11 cellular contexts compared by ENCODE assay signal in the genomic region with DNA sequence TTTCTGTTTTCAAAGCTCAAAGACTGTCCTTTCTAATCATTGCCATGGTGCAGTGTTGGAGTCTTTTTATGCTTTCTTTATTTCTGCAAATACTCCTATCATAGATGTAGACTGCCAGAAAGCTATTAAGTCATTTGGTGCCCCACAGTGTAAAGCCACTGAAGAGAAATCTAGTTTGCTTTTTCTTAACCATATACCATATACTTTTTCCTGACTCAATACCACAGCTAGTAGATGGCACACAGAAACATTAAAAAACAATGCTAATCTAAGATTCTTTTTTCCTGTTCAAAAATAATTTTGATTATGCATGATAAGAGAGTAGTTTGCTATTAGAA.
A peak's percentile ranks its signal among the peaks of the same experiment; 100 is the strongest.
DNase-seq lines count a peak whose midpoint lies in the region; ATAC-seq and TF ChIP-seq lines count a peak whose summit lies in the region.
"Had no signal": no experiment of that assay in that cellular context is flagged by ENCODE, and none has a peak within 500 bp of the region (broad histone marks: within the 10 kb centered on the region; RNA-seq: fewer than 3 reads in every experiment).

No MANE protein-coding gene starts in this region.

- no peaks in the 10 kb centered on the region for H3K36me3 Mint-ChIP-seq in activated naive CD4-positive, alpha-beta T cell treated with anti-CD3 and anti-CD28 coated beads for 36 hours (ENCODE audit: low read depth)
- H3K36me3 Mint-ChIP-seq in central memory CD8-positive, alpha-beta T cell (ENCODE audit: insufficient read depth), result no peaks in the 10 kb centered on the region
- H3K36me3 Mint-ChIP-seq in type B pancreatic cell, result no peaks in the 10 kb centered on the region

- H2BK120ac ChIP-seq in IMR-90 (ENCODE audit: low read depth, low read length), result no peak overlapping the region

- TF ChIP-seq CTCF in IMR-90 (conservative IDR thresholded peaks at IDR 0.05; ENCODE audit: low read depth, low read length), result no peak
- no peak for TF ChIP-seq CTCF in type B pancreatic cell (conservative IDR thresholded peaks at IDR 0.05)

- 0 out of 3 replicates have a peak overlapping the region, but pooled peaks have one; percentile 34 for H2BK15ac ChIP-seq in IMR-90 (ENCODE audit: low read depth, low read length)

- H3K9me3 ChIP-seq in IMR-90 (ENCODE audit: control insufficient read depth, insufficient read depth, low read length), result no peaks in the 10 kb centered on the region
- H3K9me3 ChIP-seq: vagina had no signal

- no TSS peak for BruUV-seq in IMR-90 (replicated peaks; lab: Mats Ljungman, UMichigan)

- H2AK5ac ChIP-seq in IMR-90 (ENCODE audit: low read depth, low read length), result no peak overlapping the region

- peak overlapping the region; percentile 41; the same call in 1 of the 2 replicates for H3K4me2 ChIP-seq in IMR-90 (ENCODE audit: low read depth, low read length)

- ATAC-seq in IMR-90 (ENCODE audit: low read depth) (no peak), HG02763 (IDR thresholded peaks at IDR 0.05; ENCODE audit: unreplicated experiment) (no peak), Right ventricle myocardium superior (ENCODE audit: poor library complexity) (no peak)
- ATAC-seq in central memory CD8-positive, alpha-beta T cell (replicated peaks; ENCODE audit: extremely low read depth, poor library complexity, severe bottlenecking), result no peak

- H3K27me3 ChIP-seq in IMR-90 (ENCODE audit: control insufficient read depth, insufficient read depth, low read length), result no peaks in the 10 kb centered on the region
- H3K27me3 ChIP-seq: vagina had no signal

- no peak overlapping the region for H2BK20ac ChIP-seq in IMR-90 (ENCODE audit: low read depth, low read length)

- peaks cover 3% of the 10 kb centered on the region; the same call in 1 of the 2 replicates for H3K9me1 ChIP-seq in IMR-90 (ENCODE audit: insufficient read depth, low read length)

- H4K91ac ChIP-seq in IMR-90 (ENCODE audit: insufficient read depth, low read depth, low read length), result no peak overlapping the region

- no peak for TF ChIP-seq POLR2A in IMR-90 (IDR thresholded peaks at IDR 0.05; ENCODE audit: low read depth, low read length)

- no peak for TF ChIP-seq RAD21 in IMR-90 (IDR thresholded peaks at IDR 0.05; ENCODE audit: low read length)

- dilution Hi-C loops in IMR-90 (cut with HindIII; ENCODE audit: low sequenced_read_pairs, unreplicated experiment), result no loop called here

- peaks cover 28% of the 10 kb centered on the region for H3K4me1 Mint-ChIP-seq in activated naive CD4-positive, alpha-beta T cell treated with anti-CD3 and anti-CD28 coated beads for 36 hours (ENCODE audit: low read depth)
- peaks cover 34% of the 10 kb centered on the region for H3K4me1 Mint-ChIP-seq in central memory CD8-positive, alpha-beta T cell
- H3K4me1 Mint-ChIP-seq in type B pancreatic cell (ENCODE audit: unreplicated experiment), result peaks cover 8% of the 10 kb centered on the region

- no peak overlapping the region for H3K56ac ChIP-seq in IMR-90 (ENCODE audit: extremely low read depth, insufficient read depth, low read length)

- H2AK9ac ChIP-seq in IMR-90 (replicated peaks; ENCODE audit: low read depth, low read length, poor library complexity), result no peak overlapping the region

- no peaks in the 10 kb centered on the region for H3K36me3 ChIP-seq in IMR-90 (ENCODE audit: control insufficient read depth, insufficient read depth, low read length)
- H3K36me3 ChIP-seq: vagina had no signal

- DNase-seq in activated naive CD4-positive, alpha-beta T cell treated with anti-CD3 and anti-CD28 coated beads for 36 hours, result no peak
- no peak for DNase-seq in activated naive CD4-positive, alpha-beta T cell treated with anti-CD3 and anti-CD28 coated beads, Interleukin-2, amount 50 U/mL, for 16 hours
- DNase-seq in IMR-90 (no peak), type B pancreatic cell (ENCODE audit: extremely low spot score, unreplicated experiment) (no peak), DMS153 (lab: John Stamatoyannopoulos, UW) (no peak), Right ventricle myocardium superior (no peak)
- no peak for DNase-seq in central memory CD8-positive, alpha-beta T cell (ENCODE audit: low spot score in 2 of 2)

- intact Hi-C loops in activated naive CD4-positive, alpha-beta T cell treated with anti-CD3 and anti-CD28 coated beads for 36 hours (cut with micrococcal nuclease), result loop anchor here (1.0 to 10.0 kb wide), 7 partner anchors 58 to 866 kb away; a partner anchor contains a TSS
- intact Hi-C loops in IMR-90 (cut with micrococcal nuclease) (no loop called here), Right ventricle myocardium superior (cut with DNase I) (no loop called here)

- H3K23ac ChIP-seq in IMR-90 (ENCODE audit: low read depth, low read length), result no peak overlapping the region

- H3K4me3 Mint-ChIP-seq in activated naive CD4-positive, alpha-beta T cell treated with anti-CD3 and anti-CD28 coated beads for 36 hours, result peak overlapping the region; percentile 60
- H3K4me3 Mint-ChIP-seq in central memory CD8-positive, alpha-beta T cell, result peak overlapping the region; percentile 78
- peak overlapping the region; percentile 38 for H3K4me3 Mint-ChIP-seq in type B pancreatic cell

- H3K14ac ChIP-seq in IMR-90 (replicated peaks; ENCODE audit: low read depth, low read length), result no peak overlapping the region

- no peak overlapping the region for H3K4ac ChIP-seq in IMR-90 (ENCODE audit: low read depth, low read length)

- no peaks in the 10 kb centered on the region for H4K20me1 ChIP-seq in IMR-90 (ENCODE audit: insufficient read depth, low read length)

- peaks cover 12% of the 10 kb centered on the region for H3K27me3 Mint-ChIP-seq in activated naive CD4-positive, alpha-beta T cell treated with anti-CD3 and anti-CD28 coated beads for 36 hours (ENCODE audit: low read depth)
- no peaks in the 10 kb centered on the region for H3K27me3 Mint-ChIP-seq in central memory CD8-positive, alpha-beta T cell
- peaks cover 11% of the 10 kb centered on the region for H3K27me3 Mint-ChIP-seq in type B pancreatic cell

- H3K9me3 Mint-ChIP-seq in activated naive CD4-positive, alpha-beta T cell treated with anti-CD3 and anti-CD28 coated beads for 36 hours, result no peaks in the 10 kb centered on the region
- no peaks in the 10 kb centered on the region for H3K9me3 Mint-ChIP-seq in central memory CD8-positive, alpha-beta T cell
- no peaks in the 10 kb centered on the region for H3K9me3 Mint-ChIP-seq in type B pancreatic cell

- H2BK5ac ChIP-seq in IMR-90 (ENCODE audit: low read depth, low read length, poor library complexity, severe bottlenecking), result no peak overlapping the region

- H3K79me1 ChIP-seq in IMR-90 (ENCODE audit: low read depth in 1 of 2, low read length in 2 of 2), result no peaks in the 10 kb centered on the region

- CTCF ChIA-PET in activated naive CD4-positive, alpha-beta T cell treated with anti-CD3 and anti-CD28 coated beads for 36 hours (lab: Charles Lee), result interaction anchor here (0.6 to 1.6 kb wide), 2 partner anchors 100 to 129 kb away, joined by 4 to 6 read pairs; no protein-coding TSS in a partner anchor
- CTCF ChIA-PET in IMR-90 (lab: Yijun Ruan, JAX), result no interaction called here

- in situ Hi-C loops in IMR-90 (cut with MboI; ENCODE audit: low sequenced_read_pairs), result no loop called here

- H3K27ac ChIP-seq in IMR-90 (ENCODE audit: insufficient read depth, low read length), result no peak overlapping the region
- H3K27ac ChIP-seq: vagina had no signal

- no peak overlapping the region for H3K27ac Mint-ChIP-seq in activated naive CD4-positive, alpha-beta T cell treated with anti-CD3 and anti-CD28 coated beads for 36 hours
- H3K27ac Mint-ChIP-seq in central memory CD8-positive, alpha-beta T cell (ENCODE audit: low read depth), result peak overlapping the region; percentile 44
- no peak overlapping the region for H3K27ac Mint-ChIP-seq in type B pancreatic cell

- no peak overlapping the region for H4K5ac ChIP-seq in IMR-90 (ENCODE audit: low read depth, low read length)

- no peak overlapping the region for H3K9ac ChIP-seq in IMR-90 (ENCODE audit: low read depth, low read length)

- H3K4me1 ChIP-seq in IMR-90 (ENCODE audit: control insufficient read depth, insufficient read depth, low read length), result no peaks in the 10 kb centered on the region
- H3K4me1 ChIP-seq: vagina had no signal

- H4K8ac ChIP-seq in IMR-90 (ENCODE audit: low read depth in 2 of 2, low read length in 2 of 2), result no peak overlapping the region

- H3K18ac ChIP-seq in IMR-90 (ENCODE audit: low read depth, low read length), result no peak overlapping the region

- H2AFZ ChIP-seq in IMR-90 (replicated peaks; ENCODE audit: low read length, poor library complexity), result no peak overlapping the region

- H3K4me3 ChIP-seq in IMR-90 (ENCODE audit: insufficient read depth, low read depth, low read length), result no peak overlapping the region
- H3K4me3 ChIP-seq: GM12878, lung, vagina had no signal

- POLR2A ChIA-PET in IMR-90 (lab: Charles Lee; ENCODE audit: unreplicated experiment), result no interaction called here

TF ChIP-seq in IMR-90, 13 proteins besides CTCF, POLR2A, EP300 and RAD21:
- no peak for TF ChIP-seq MAZ (IDR thresholded peaks at IDR 0.05; ENCODE audit: borderline replicate concordance, low read depth, low read length)
- no peak for TF ChIP-seq RFX5 (IDR thresholded peaks at IDR 0.05; ENCODE audit: low read depth, low read length)
- TF ChIP-seq MAFK (IDR thresholded peaks at IDR 0.05; ENCODE audit: low read depth, low read length), result no peak
- no peak for TF ChIP-seq CHD1 (IDR thresholded peaks at IDR 0.05; ENCODE audit: low read depth, low read length)
- no peak for TF ChIP-seq FOS (IDR thresholded peaks at IDR 0.05; ENCODE audit: low read depth, low read length)
- no peak for TF ChIP-seq RCOR1 (IDR thresholded peaks at IDR 0.05; ENCODE audit: insufficient replicate concordance, low read length)
- TF ChIP-seq, protein P1, sequence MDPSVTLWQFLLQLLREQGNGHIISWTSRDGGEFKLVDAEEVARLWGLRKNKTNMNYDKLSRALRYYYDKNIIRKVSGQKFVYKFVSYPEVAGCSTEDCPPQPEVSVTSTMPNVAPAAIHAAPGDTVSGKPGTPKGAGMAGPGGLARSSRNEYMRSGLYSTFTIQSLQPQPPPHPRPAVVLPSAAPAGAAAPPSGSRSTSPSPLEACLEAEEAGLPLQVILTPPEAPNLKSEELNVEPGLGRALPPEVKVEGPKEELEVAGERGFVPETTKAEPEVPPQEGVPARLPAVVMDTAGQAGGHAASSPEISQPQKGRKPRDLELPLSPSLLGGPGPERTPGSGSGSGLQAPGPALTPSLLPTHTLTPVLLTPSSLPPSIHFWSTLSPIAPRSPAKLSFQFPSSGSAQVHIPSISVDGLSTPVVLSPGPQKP (IDR thresholded peaks at IDR 0.05; ENCODE audit: borderline replicate concordance, low read depth, low read length), result no peak
